Comparison of ENCODE assay signal across 8 cellular contexts in the genomic region with DNA sequence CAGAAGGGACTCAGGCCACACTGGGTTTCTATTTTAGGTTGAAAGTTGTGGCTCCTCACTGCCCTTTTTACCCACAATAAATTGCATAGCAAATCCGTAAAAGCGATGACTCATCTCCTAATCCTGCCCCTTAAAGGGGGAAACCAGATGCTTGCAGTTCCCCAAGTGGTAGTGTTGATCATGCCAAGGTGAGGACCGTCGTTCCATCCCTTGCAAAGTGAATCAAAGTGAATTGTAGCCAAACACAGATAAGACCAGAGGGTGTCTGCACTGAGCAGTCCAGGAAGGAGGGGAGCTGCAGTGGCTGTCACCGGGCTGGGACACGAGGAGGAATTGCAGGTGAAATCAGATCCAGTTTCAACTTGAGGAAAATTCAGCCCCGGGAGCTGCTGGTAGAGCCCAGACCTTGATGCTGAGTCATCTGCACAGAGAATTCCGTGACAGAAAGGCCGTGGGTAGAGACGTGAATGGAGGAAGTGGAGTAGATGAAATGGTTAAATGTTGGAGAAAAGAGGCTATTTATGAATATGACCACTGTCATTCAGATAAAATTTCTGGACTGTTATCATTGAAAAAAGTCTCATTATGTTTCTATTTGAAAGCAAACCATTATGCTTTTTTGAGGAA. TPM values are rescaled to one million over a fixed set of nuclear protein-coding genes. Genes with fewer than 3 reads are reported as not detected.
DNase-seq lines count a peak whose midpoint lies in the region; ATAC-seq and TF ChIP-seq lines count a peak whose summit lies in the region.

No MANE protein-coding gene starts in this region.

- no peaks in the 10 kb centered on the region for H3K27me3 Mint-ChIP-seq in mesothelial cell of epicardium (ENCODE audit: low read depth)

- DNase-seq in mesothelial cell of epicardium (ENCODE audit: low spot score in 2 of 2, unreplicated experiment in 2 of 2) = no peak
- no peak for DNase-seq in left lung
- DNase-seq in stimulated activated CD4-positive, alpha-beta T cell treated with anti-CD3 and anti-CD28 coated beads, Interleukin-12 subunit alpha, Interleukin-12 subunit beta, amount 100 ng/mL, for 4 hours = no peak
- DNase-seq in stimulated activated CD4-positive, alpha-beta T cell treated with anti-CD3 and anti-CD28 coated beads, Interleukin-2, amount 100 ng/mL, for 48 hours = no peak
- DNase-seq in BE2C = no peak

- peaks cover 12% of the 10 kb centered on the region for H3K4me1 Mint-ChIP-seq in mesothelial cell of epicardium

- H3K4me3 ChIP-seq in WI38 (ENCODE audit: low read depth, low read length) (peak overlapping the region; percentile 56), left lung (no peak overlapping the region), BE2C (ENCODE audit: low read depth, low read length) (no peak overlapping the region)

- no peak for TF ChIP-seq CTCF in WI38 (IDR thresholded peaks at IDR 0.05; ENCODE audit: low read depth, low read length)
- TF ChIP-seq CTCF in mesothelial cell of epicardium (IDR thresholded peaks at IDR 0.05; ENCODE audit: unreplicated experiment) = no peak
- TF ChIP-seq CTCF in left lung (IDR thresholded peaks at IDR 0.05) = no peak
- no peak for TF ChIP-seq CTCF in BE2C (IDR thresholded peaks at IDR 0.05; ENCODE audit: low read depth, low read length)

- H3K27me3 ChIP-seq in left lung (no peaks in the 10 kb centered on the region), BE2C (no peaks in the 10 kb centered on the region)

- peak; percentile 86 for ATAC-seq in GM18870 (IDR thresholded peaks at IDR 0.05; ENCODE audit: unreplicated experiment)
- ATAC-seq in HG03108 (IDR thresholded peaks at IDR 0.05; ENCODE audit: unreplicated experiment) = peak; percentile 72
- no peak for ATAC-seq in left lung

- H3K4me1 ChIP-seq in left lung (no peaks in the 10 kb centered on the region), BE2C (no peaks in the 10 kb centered on the region)

- no peak overlapping the region for H3K4me3 Mint-ChIP-seq in mesothelial cell of epicardium

- peak overlapping the region; percentile 80 for H3K27ac Mint-ChIP-seq in mesothelial cell of epicardium

- no peak overlapping the region for H3K27ac ChIP-seq in left lung

- H3K36me3 ChIP-seq in left lung (peaks cover 0 to 91% of the 10 kb centered on the region in 2 donors), BE2C (peaks cover 64% of the 10 kb centered on the region)

- H3K36me3 Mint-ChIP-seq in mesothelial cell of epicardium = peaks cover 25% of the 10 kb centered on the region

- no peaks in the 10 kb centered on the region for H3K9me3 ChIP-seq in left lung
- H3K9me3 ChIP-seq in BE2C = no peaks in the 10 kb centered on the region

- intact Hi-C loops in left lung (cut with DNase I) = no loop called here

- no peaks in the 10 kb centered on the region for H3K9me3 Mint-ChIP-seq in mesothelial cell of epicardium

RNA-seq across cellular contexts. Expression of gene MMP17, which starts 44.2 kb away (rescaled TPM):
- 1.8 to 2.0 TPM (median 1.9 TPM) in 3 replicates for total RNA-seq in mesothelial cell of epicardium
- 1 to 10 TPM; 2.7 to 5.2 TPM for total RNA-seq in left lung
- 3.2 TPM for polyA plus RNA-seq in BE2C (2012; ENCODE audit: insufficient read depth, insufficient read length, low read depth)
